ENCODE assay signal across 17 cellular contexts in genomic region chr10:88270061-88270808, GRCh38.
DNase-seq lines count a peak whose midpoint lies in the region; ATAC-seq and TF ChIP-seq lines count a peak whose summit lies in the region.
"Had no signal": no experiment of that assay in that cellular context is flagged by ENCODE, and none has a peak within 500 bp of the region (broad histone marks: within the 10 kb centered on the region; RNA-seq: fewer than 3 reads in every experiment).

No MANE protein-coding gene starts in this region.

- POLR2A ChIA-PET in naive thymus-derived CD8-positive, alpha-beta T cell (lab: Charles Lee): interaction anchor here (0.6 to 1.2 kb wide), 3 partner anchors 9 to 331 kb away, joined by 3 read pairs; no protein-coding TSS in a partner anchor

- H3K27ac Mint-ChIP-seq in activated CD4-positive, alpha-beta T cell treated with anti-CD3 and anti-CD28 coated beads, Interleukin-2, amount 10 ng/mL, durations not matched to agents 24 days and 14 days: peak overlapping the region; percentile 41
- peak overlapping the region; percentile 94 for H3K27ac Mint-ChIP-seq in activated T-helper 17 cell treated with anti-CD3 and anti-CD28 coated beads, Interleukin-2, amount 50 U/mL, for 72 hours
- peak overlapping the region in 5 of 10 donors; percentile 71 to 81 (median 79) for H3K27ac Mint-ChIP-seq in naive thymus-derived CD8-positive, alpha-beta T cell

- H3K36me3 Mint-ChIP-seq in activated CD4-positive, alpha-beta T cell treated with anti-CD3 and anti-CD28 coated beads, Interleukin-2, amount 10 ng/mL, durations not matched to agents 24 days and 14 days (ENCODE audit: low read depth): peaks cover 2% of the 10 kb centered on the region
- no peaks in the 10 kb centered on the region for H3K36me3 Mint-ChIP-seq in activated T-helper 17 cell treated with anti-CD3 and anti-CD28 coated beads, Interleukin-2, amount 50 U/mL, for 72 hours (ENCODE audit: low read depth)
- H3K36me3 Mint-ChIP-seq in naive thymus-derived CD8-positive, alpha-beta T cell: no peaks in the 10 kb centered on the region
- H3K36me3 Mint-ChIP-seq: memory B cell had no signal

- H3K9me3 Mint-ChIP-seq in activated CD4-positive, alpha-beta T cell treated with anti-CD3 and anti-CD28 coated beads, Interleukin-2, amount 10 ng/mL, durations not matched to agents 24 days and 14 days: peaks cover 7% of the 10 kb centered on the region
- no peaks in the 10 kb centered on the region for H3K9me3 Mint-ChIP-seq in activated T-helper 17 cell treated with anti-CD3 and anti-CD28 coated beads, Interleukin-2, amount 50 U/mL, for 72 hours
- H3K9me3 Mint-ChIP-seq in naive thymus-derived CD8-positive, alpha-beta T cell: no peaks in the 10 kb centered on the region
- H3K9me3 Mint-ChIP-seq: memory B cell had no signal

- H3K27me3 Mint-ChIP-seq in activated CD4-positive, alpha-beta T cell treated with anti-CD3 and anti-CD28 coated beads, Interleukin-2, amount 10 ng/mL, durations not matched to agents 24 days and 14 days: peaks cover 15% of the 10 kb centered on the region
- H3K27me3 Mint-ChIP-seq in activated T-helper 17 cell treated with anti-CD3 and anti-CD28 coated beads, Interleukin-2, amount 50 U/mL, for 72 hours: no peaks in the 10 kb centered on the region
- H3K27me3 Mint-ChIP-seq in naive thymus-derived CD8-positive, alpha-beta T cell: no peaks in the 10 kb centered on the region
- H3K27me3 Mint-ChIP-seq: memory B cell had no signal

- no peak for DNase-seq in activated CD4-positive, alpha-beta T cell treated with anti-CD3 and anti-CD28 coated beads, Interleukin-2, amount 10 ng/mL, durations not matched to agents 24 days and 14 days
- no peak for DNase-seq in activated CD4-positive, alpha-beta T cell treated with anti-CD3 and anti-CD28 coated beads, Interleukin-2, amount 50 U/mL, for 1 hour
- DNase-seq in DMS79 treated with DMSO at 0.1 percent for 48 hours (lab: John Stamatoyannopoulos, UW) (peak; percentile 48), Peyer's patch (no peak)
- DNase-seq in naive thymus-derived CD8-positive, alpha-beta T cell: no peak
- DNase-seq: activated CD4-positive, CD25-positive, alpha-beta regulatory T cell treated with anti-CD3 and anti-CD28 coated beads, Interleukin-2, amount 50 U/mL, for 72 hours; islet precursor cell; NCI-H1048; NCI-H2081; NCI-H524 treated with DMSO at 0.1 percent for 48 hours; SHP77 treated with DMSO at 0.1 percent for 48 hours had no signal

- TF ChIP-seq POLR2A in Peyer's patch (IDR thresholded peaks at IDR 0.05): no peak

- no peak for ATAC-seq in activated T-helper 17 cell treated with anti-CD3 and anti-CD28 coated beads, Interleukin-2, amount 50 U/mL, for 72 hours (replicated peaks)
- ATAC-seq in naive thymus-derived CD8-positive, alpha-beta T cell: no peak
- ATAC-seq in HG03460 (IDR thresholded peaks at IDR 0.05; ENCODE audit: unreplicated experiment) (no peak), GM21576 (IDR thresholded peaks at IDR 0.05; ENCODE audit: unreplicated experiment) (no peak)
- ATAC-seq: K562 had no signal

- no peak overlapping the region for H3K4me3 ChIP-seq in Peyer's patch
- H3K4me3 ChIP-seq: A549, K562 had no signal

- no peaks in the 10 kb centered on the region for H3K4me1 ChIP-seq in Peyer's patch

- no peak for TF ChIP-seq CTCF in Peyer's patch (IDR thresholded peaks at IDR 0.05)

- intact Hi-C loops in activated CD4-positive, alpha-beta T cell treated with anti-CD3 and anti-CD28 coated beads, Interleukin-2, amount 10 ng/mL, durations not matched to agents 24 days and 14 days (cut with micrococcal nuclease): loop anchor here (2.0 to 5.0 kb wide), 4 partner anchors 15 to 892 kb away; no protein-coding TSS in a partner anchor

- peak overlapping the region in 2 of 4 donors; percentile 53 to 58 for H3K27ac ChIP-seq in Peyer's patch

- H3K4me1 Mint-ChIP-seq in activated CD4-positive, alpha-beta T cell treated with anti-CD3 and anti-CD28 coated beads, Interleukin-2, amount 10 ng/mL, durations not matched to agents 24 days and 14 days: peaks cover 46% of the 10 kb centered on the region
- H3K4me1 Mint-ChIP-seq in activated T-helper 17 cell treated with anti-CD3 and anti-CD28 coated beads, Interleukin-2, amount 50 U/mL, for 72 hours: peaks cover 29% of the 10 kb centered on the region
- peaks cover 19 to 60% (median 44%) of the 10 kb centered on the region in 4 donors for H3K4me1 Mint-ChIP-seq in naive thymus-derived CD8-positive, alpha-beta T cell

- no peaks in the 10 kb centered on the region for H3K9me3 ChIP-seq in Peyer's patch
- H3K9me3 ChIP-seq: A549 had no signal

- no peaks in the 10 kb centered on the region for H3K36me3 ChIP-seq in Peyer's patch

- H3K4me3 Mint-ChIP-seq in activated CD4-positive, alpha-beta T cell treated with anti-CD3 and anti-CD28 coated beads, Interleukin-2, amount 10 ng/mL, durations not matched to agents 24 days and 14 days: peak overlapping the region; percentile 37
- peak overlapping the region; percentile 67 for H3K4me3 Mint-ChIP-seq in activated T-helper 17 cell treated with anti-CD3 and anti-CD28 coated beads, Interleukin-2, amount 50 U/mL, for 72 hours
- peak overlapping the region in 6 of 10 donors; percentile 19 to 78 (median 70) for H3K4me3 Mint-ChIP-seq in naive thymus-derived CD8-positive, alpha-beta T cell

- no peaks in the 10 kb centered on the region for H3K27me3 ChIP-seq in Peyer's patch
